In genomic region chr20:19727251-19727847, GRCh38 we compare ENCODE assay signal across 20 cellular contexts.
"Had no signal": no experiment of that assay in that cellular context is flagged by ENCODE, and none has a peak within 500 bp of the region (broad histone marks: within the 10 kb centered on the region; RNA-seq: fewer than 3 reads in every experiment).

No MANE protein-coding gene starts in this region.

- H3K9ac ChIP-seq: parathyroid adenoma had no signal

- H3K79me2 ChIP-seq: parathyroid adenoma had no signal

- H3K4me1 ChIP-seq: esophagus muscularis mucosa, parathyroid adenoma, right lobe of liver, stomach, thyroid gland had no signal

- H3K36me3 Mint-ChIP-seq: memory B cell, natural killer cell, type B pancreatic cell had no signal

- H2AFZ ChIP-seq: parathyroid adenoma had no signal

- H3K9me3 ChIP-seq: esophagus muscularis mucosa, neutrophil, right lobe of liver, stomach, thyroid gland had no signal

- H3K27me3 Mint-ChIP-seq: dendritic cell treated with granulocyte-macrophage colony-stimulating factor and Interleukin-4, amounts not matched to agents 40 ng/mL and 50 ng/mL, for 4 days; progenitor cell of endocrine pancreas; type B pancreatic cell had no signal

- H3K27ac Mint-ChIP-seq: memory B cell, natural killer cell, progenitor cell of endocrine pancreas, type B pancreatic cell had no signal

- H3K36me3 ChIP-seq: esophagus muscularis mucosa, neutrophil, right lobe of liver, stomach, thyroid gland had no signal

- H3K4me3 ChIP-seq: esophagus muscularis mucosa, lung, right lobe of liver, stomach, thyroid gland had no signal

- H3K9me3 Mint-ChIP-seq: dendritic cell treated with granulocyte-macrophage colony-stimulating factor and Interleukin-4, amounts not matched to agents 40 ng/mL and 50 ng/mL, for 4 days; memory B cell; natural killer cell; type B pancreatic cell had no signal

- DNase-seq: effector memory CD4-positive, alpha-beta T cell; foreskin keratinocyte; kidney; natural killer cell; right lobe of liver; small intestine; stimulated activated CD4-positive, alpha-beta T cell treated with anti-CD3 and anti-CD28 coated beads, Interleukin-15, amount 100 ng/mL, for 24 hours; stimulated activated CD4-positive, alpha-beta T cell treated with anti-CD3 and anti-CD28 coated beads, Interleukin-2, amount 100 ng/mL, for 48 hours; stimulated activated naive CD4-positive, alpha-beta T cell treated with Interleukin-2 at 50 U/mL for 16 hours; stomach; thyroid gland had no signal

- ATAC-seq: foreskin keratinocyte, left lobe of liver, natural killer cell, right lobe of liver had no signal

- H3K27me3 ChIP-seq: esophagus muscularis mucosa, foreskin keratinocyte, neutrophil, right lobe of liver, stomach, thyroid gland had no signal

- H3K27ac ChIP-seq: esophagus muscularis mucosa, foreskin keratinocyte, neutrophil, parathyroid adenoma, right lobe of liver, stomach, thyroid gland had no signal

- H3K4me3 Mint-ChIP-seq: dendritic cell treated with granulocyte-macrophage colony-stimulating factor and Interleukin-4, amounts not matched to agents 40 ng/mL and 50 ng/mL, for 4 days; memory B cell; natural killer cell; type B pancreatic cell had no signal

- H3K4me1 Mint-ChIP-seq: natural killer cell had no signal
